15 cellular contexts compared by ENCODE assay signal in the genomic region with DNA sequence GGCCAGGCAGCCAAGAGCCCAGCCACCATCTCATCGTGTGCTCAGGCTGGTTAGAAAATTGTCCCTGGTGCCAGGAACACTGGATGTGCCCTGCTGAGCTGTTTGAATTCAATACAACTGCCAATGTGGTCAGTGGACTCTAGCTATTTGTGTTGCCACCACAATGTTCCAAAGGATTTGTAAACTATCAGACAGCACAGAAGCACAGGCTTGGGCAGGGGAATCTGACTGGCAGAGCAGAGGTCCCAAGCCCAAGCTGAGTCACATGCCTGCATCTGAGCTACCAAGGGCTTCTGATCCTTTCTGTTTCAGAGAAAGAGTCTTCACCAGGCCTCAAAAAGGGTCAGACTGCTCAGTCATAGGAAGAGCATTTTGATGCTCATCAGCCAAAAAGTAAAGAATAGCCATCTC.
A peak's percentile ranks its signal among the peaks of the same experiment; 100 is the strongest.
DNase-seq lines count a peak whose midpoint lies in the region; ATAC-seq and TF ChIP-seq lines count a peak whose summit lies in the region.
"Had no signal": no experiment of that assay in that cellular context is flagged by ENCODE, and none has a peak within 500 bp of the region (broad histone marks: within the 10 kb centered on the region; RNA-seq: fewer than 3 reads in every experiment).

No MANE protein-coding gene starts in this region.

- H3K4me3 Mint-ChIP-seq in brain: no peak overlapping the region
- no peak overlapping the region for H3K4me3 Mint-ChIP-seq in chondrocyte (ENCODE audit: unreplicated experiment)
- H3K4me3 Mint-ChIP-seq: activated CD4-positive, alpha-beta memory T cell treated with anti-CD3 and anti-CD28 coated beads for 36 hours; dendritic cell treated with granulocyte-macrophage colony-stimulating factor and Interleukin-4, amounts not matched to agents 40 ng/mL and 50 ng/mL, for 4 days had no signal

- no peak for TF ChIP-seq CTCF in brain (conservative IDR thresholded peaks at IDR 0.05)
- no peak for TF ChIP-seq CTCF in GM10248 (IDR thresholded peaks at IDR 0.05; ENCODE audit: control extremely low read depth, extremely low read depth, low read depth, missing control alignments)
- no peak for TF ChIP-seq CTCF in chondrocyte (IDR thresholded peaks at IDR 0.05)

- H3K27ac Mint-ChIP-seq in brain (peak overlapping the region in 4 of 5 experiments; percentile 20 to 55 (median 40)), chondrocyte (ENCODE audit: unreplicated experiment) (no peak overlapping the region)
- H3K27ac Mint-ChIP-seq: activated CD4-positive, alpha-beta memory T cell treated with anti-CD3 and anti-CD28 coated beads for 36 hours; dendritic cell treated with granulocyte-macrophage colony-stimulating factor and Interleukin-4, amounts not matched to agents 40 ng/mL and 50 ng/mL, for 4 days had no signal

- CTCF ChIA-PET in GM10248 (lab: Yijun Ruan, JAX): interaction anchor here (0.8 to 2.4 kb wide), 4 partner anchors 9 to 22 kb away, joined by 3 to 7 read pairs (median 4); no protein-coding TSS in a partner anchor

- POLR2A ChIA-PET in GM10248 (lab: Yijun Ruan, JAX): no interaction called here

- ATAC-seq in GM21619 (IDR thresholded peaks at IDR 0.05; ENCODE audit: unreplicated experiment): no peak
- ATAC-seq: lower lobe of right lung had no signal

- H3K9me3 Mint-ChIP-seq in brain (peaks cover 5 to 16% (median 7%) of the 10 kb centered on the region in 5 experiments), chondrocyte (ENCODE audit: low read depth) (peaks cover 7% of the 10 kb centered on the region)
- H3K9me3 Mint-ChIP-seq: dendritic cell treated with granulocyte-macrophage colony-stimulating factor and Interleukin-4, amounts not matched to agents 40 ng/mL and 50 ng/mL, for 4 days had no signal

- peak; percentile 32 for DNase-seq in NCI-H345 (lab: John Stamatoyannopoulos, UW)
- DNase-seq in NCI-H345 treated with DMSO at 0.1 percent for 48 hours (lab: John Stamatoyannopoulos, UW; ENCODE audit: unreplicated experiment): no peak
- DNase-seq in kidney tubule cell (ENCODE audit: low spot score): peak; percentile 63
- DNase-seq in stromal cell of bone marrow (ENCODE audit: low read depth): peak; percentile 49
- no peak for DNase-seq in GM10248 (ENCODE audit: extremely low spot score)
- no peak for DNase-seq in chondrocyte (ENCODE audit: low spot score)
- DNase-seq: 8988T; activated CD4-positive, alpha-beta memory T cell treated with anti-CD3 and anti-CD28 coated beads for 36 hours; activated naive CD4-positive, alpha-beta T cell treated with Interleukin-2 at 50 U/mL for 16 hours; DND-41; lower lobe of right lung; T-helper 2 cell had no signal

- peaks cover 24% of the 10 kb centered on the region for H3K4me1 Mint-ChIP-seq in brain
- H3K4me1 Mint-ChIP-seq in chondrocyte (ENCODE audit: low read depth): peaks cover 14% of the 10 kb centered on the region

- H3K36me3 Mint-ChIP-seq in brain: no peaks in the 10 kb centered on the region
- no peaks in the 10 kb centered on the region for H3K36me3 Mint-ChIP-seq in chondrocyte (ENCODE audit: low read depth)
- H3K36me3 Mint-ChIP-seq: activated CD4-positive, alpha-beta memory T cell treated with anti-CD3 and anti-CD28 coated beads for 36 hours had no signal

- H3K27me3 Mint-ChIP-seq in brain: peaks cover 6% of the 10 kb centered on the region
- no peaks in the 10 kb centered on the region for H3K27me3 Mint-ChIP-seq in chondrocyte (ENCODE audit: low read depth)
- H3K27me3 Mint-ChIP-seq: activated CD4-positive, alpha-beta memory T cell treated with anti-CD3 and anti-CD28 coated beads for 36 hours; dendritic cell treated with granulocyte-macrophage colony-stimulating factor and Interleukin-4, amounts not matched to agents 40 ng/mL and 50 ng/mL, for 4 days had no signal

Comparison
In these comparisons a context has a peak if more than half of its experiments do, and no peak if none do; other contexts are left out.
1. DNase-seq: peak in NCI-H345 (single experiment), kidney tubule cell (single experiment) and stromal cell of bone marrow (single experiment); none in NCI-H345 treated with DMSO at 0.1 percent for 48 hours (single experiment), GM10248 (single experiment) and chondrocyte (single experiment).